In genomic region chrX:11371106-11371505, GRCh38 we compare ENCODE assay signal across 29 cellular contexts.
"Had no signal": no experiment of that assay in that cellular context is flagged by ENCODE, and none has a peak within 500 bp of the region (broad histone marks: within the 10 kb centered on the region; RNA-seq: fewer than 3 reads in every experiment).

No MANE protein-coding gene starts in this region.

- H3K27me3 ChIP-seq: stomach, suprapubic skin, testis, thyroid gland, tibial artery, tibial nerve, transverse colon, upper lobe of left lung, upper lobe of right lung, uterus, vagina had no signal

- H3K9me3 Mint-ChIP-seq: stimulated activated memory B cell treated with anti-CD40 and anti-IgM and Interleukin-4, amounts not matched to agents 10 μg/mL and 1 μg/mL and 100 μg/mL, for 72 hours; stimulated activated naive B cell treated with anti-CD40 and anti-IgM and Interleukin-4, amounts not matched to agents 10 μg/mL and 1 μg/mL and 100 μg/mL, for 72 hours; stimulated activated naive CD8-positive, alpha-beta T cell treated with anti-CD3 and anti-CD28 coated beads, Interleukin-15, amount 100 ng/mL, for 72 hours; type B pancreatic cell had no signal

- H3K4me1 Mint-ChIP-seq: stimulated activated effector memory CD8-positive, alpha-beta T cell treated with anti-CD3 and anti-CD28 coated beads, Interleukin-12 subunit alpha, Interleukin-12 subunit beta, amount 100 ng/mL, for 72 hours; stimulated activated naive CD8-positive, alpha-beta T cell treated with anti-CD3 and anti-CD28 coated beads, Interleukin-15, amount 100 ng/mL, for 72 hours had no signal

- H3K4me3 ChIP-seq: stomach, suprapubic skin, testis, thoracic aorta, thyroid gland, tibial artery, tibial nerve, transverse colon, upper lobe of left lung, upper lobe of right lung, uterus, vagina had no signal

- ATAC-seq: stimulated activated effector memory CD8-positive, alpha-beta T cell treated with anti-CD3 and anti-CD28 coated beads, Interleukin-12 subunit alpha, Interleukin-12 subunit beta, amount 100 ng/mL, for 72 hours; stimulated activated memory B cell treated with anti-CD40 and anti-IgM and Interleukin-4, amounts not matched to agents 10 μg/mL and 1 μg/mL and 100 μg/mL, for 72 hours; stimulated activated naive B cell treated with anti-CD40 and anti-IgM and Interleukin-4, amounts not matched to agents 10 μg/mL and 1 μg/mL and 100 μg/mL, for 72 hours; stimulated activated naive CD8-positive, alpha-beta T cell treated with anti-CD3 and anti-CD28 coated beads, Interleukin-15, amount 100 ng/mL, for 72 hours; stimulated activated naive CD8-positive, alpha-beta T cell treated with anti-CD3 and anti-CD28 coated beads, Interleukin-15, Interleukin-2, amounts not matched to agents 100 U/mL and 50 U/mL, for 24 hours; upper lobe of right lung had no signal

- DNase-seq: stimulated activated CD4-positive, alpha-beta T cell treated with anti-CD3 and anti-CD28 coated beads, Interleukin-2, amount 100 ng/mL, for 48 hours; stimulated activated CD4-positive, alpha-beta T cell treated with anti-CD3 and anti-CD28 coated beads, Interleukin-4, amount 100 ng/mL, for 1 hour; stimulated activated CD4-positive, alpha-beta T cell treated with anti-CD3 and anti-CD28 coated beads, Interleukin-4, amount 100 ng/mL, for 24 hours; stimulated activated CD4-positive, alpha-beta T cell treated with anti-CD3 and anti-CD28 coated beads, Interleukin-4, amount 100 ng/mL, for 4 hours; stimulated activated CD8-positive, alpha-beta memory T cell treated with anti-CD3 and anti-CD28 coated beads, Interleukin-4, amount 100 ng/mL, for 48 hours; stimulated activated naive B cell treated with anti-CD40 and anti-IgM and Interleukin-4, amounts not matched to agents 10 μg/mL and 1 μg/mL and 100 μg/mL, for 72 hours; stimulated activated naive CD4-positive, alpha-beta T cell; stimulated activated naive CD4-positive, alpha-beta T cell treated with Interleukin-2 at 50 U/mL for 16 hours; stimulated activated naive CD8-positive, alpha-beta T cell treated with anti-CD3 and anti-CD28 coated beads, Interleukin-15, amount 100 ng/mL, for 72 hours; stimulated activated naive CD8-positive, alpha-beta T cell treated with anti-CD3 and anti-CD28 coated beads, Interleukin-15, Interleukin-2, amounts not matched to agents 100 U/mL and 50 U/mL, for 24 hours; stomach; substantia nigra; testis; thyroid gland; tibial artery; transverse colon; trophoblast cell; upper lobe of left lung; upper lobe of right lung; uterus had no signal

- H3K36me3 Mint-ChIP-seq: stimulated activated effector memory CD8-positive, alpha-beta T cell treated with anti-CD3 and anti-CD28 coated beads, Interleukin-12 subunit alpha, Interleukin-12 subunit beta, amount 100 ng/mL, for 72 hours; stimulated activated naive B cell treated with anti-CD40 and anti-IgM and Interleukin-4, amounts not matched to agents 10 μg/mL and 1 μg/mL and 100 μg/mL, for 72 hours; type B pancreatic cell had no signal

- H3K36me3 ChIP-seq: stomach, suprapubic skin, thoracic aorta, thyroid gland, tibial artery, tibial nerve, transverse colon, upper lobe of left lung, upper lobe of right lung, uterus, vagina had no signal

- H3K27me3 Mint-ChIP-seq: stimulated activated memory B cell treated with anti-CD40 and anti-IgM and Interleukin-4, amounts not matched to agents 10 μg/mL and 1 μg/mL and 100 μg/mL, for 72 hours; stimulated activated naive CD8-positive, alpha-beta T cell treated with anti-CD3 and anti-CD28 coated beads, Interleukin-15, amount 100 ng/mL, for 72 hours; stimulated activated naive CD8-positive, alpha-beta T cell treated with anti-CD3 and anti-CD28 coated beads, Interleukin-15, Interleukin-2, amounts not matched to agents 100 ng/mL and 50 ng/mL, for 24 hours; type B pancreatic cell had no signal

- H3K4me1 ChIP-seq: stomach, suprapubic skin, testis, thyroid gland, tibial artery, tibial nerve, transverse colon, upper lobe of right lung, uterus, vagina had no signal

- H3K27ac ChIP-seq: stomach, suprapubic skin, testis, thoracic aorta, thyroid gland, tibial artery, tibial nerve, transverse colon, upper lobe of left lung, upper lobe of right lung, uterus, vagina had no signal

- H3K27ac Mint-ChIP-seq: stimulated activated effector memory CD8-positive, alpha-beta T cell treated with anti-CD3 and anti-CD28 coated beads, Interleukin-12 subunit alpha, Interleukin-12 subunit beta, amount 100 ng/mL, for 72 hours; stimulated activated memory B cell treated with anti-CD40 and anti-IgM and Interleukin-4, amounts not matched to agents 10 μg/mL and 1 μg/mL and 100 μg/mL, for 72 hours; stimulated activated naive B cell treated with anti-CD40 and anti-IgM and Interleukin-4, amounts not matched to agents 10 μg/mL and 1 μg/mL and 100 μg/mL, for 72 hours; stimulated activated naive CD8-positive, alpha-beta T cell treated with anti-CD3 and anti-CD28 coated beads, Interleukin-15, amount 100 ng/mL, for 72 hours; stimulated activated naive CD8-positive, alpha-beta T cell treated with anti-CD3 and anti-CD28 coated beads, Interleukin-15, Interleukin-2, amounts not matched to agents 100 ng/mL and 50 ng/mL, for 24 hours; type B pancreatic cell had no signal

- H3K4me3 Mint-ChIP-seq: stimulated activated effector memory CD8-positive, alpha-beta T cell treated with anti-CD3 and anti-CD28 coated beads, Interleukin-12 subunit alpha, Interleukin-12 subunit beta, amount 100 ng/mL, for 72 hours; stimulated activated memory B cell treated with anti-CD40 and anti-IgM and Interleukin-4, amounts not matched to agents 10 μg/mL and 1 μg/mL and 100 μg/mL, for 72 hours; stimulated activated naive B cell treated with anti-CD40 and anti-IgM and Interleukin-4, amounts not matched to agents 10 μg/mL and 1 μg/mL and 100 μg/mL, for 72 hours; stimulated activated naive CD8-positive, alpha-beta T cell treated with anti-CD3 and anti-CD28 coated beads, Interleukin-15, amount 100 ng/mL, for 72 hours; stimulated activated naive CD8-positive, alpha-beta T cell treated with anti-CD3 and anti-CD28 coated beads, Interleukin-15, Interleukin-2, amounts not matched to agents 100 ng/mL and 50 ng/mL, for 24 hours; type B pancreatic cell had no signal

- FAIRE-seq: urothelium cell line had no signal

- H3K9me3 ChIP-seq: stomach, suprapubic skin, testis, thoracic aorta, thyroid gland, tibial artery, tibial nerve, transverse colon, upper lobe of left lung, upper lobe of right lung, uterus, vagina had no signal
